In the genomic region with DNA sequence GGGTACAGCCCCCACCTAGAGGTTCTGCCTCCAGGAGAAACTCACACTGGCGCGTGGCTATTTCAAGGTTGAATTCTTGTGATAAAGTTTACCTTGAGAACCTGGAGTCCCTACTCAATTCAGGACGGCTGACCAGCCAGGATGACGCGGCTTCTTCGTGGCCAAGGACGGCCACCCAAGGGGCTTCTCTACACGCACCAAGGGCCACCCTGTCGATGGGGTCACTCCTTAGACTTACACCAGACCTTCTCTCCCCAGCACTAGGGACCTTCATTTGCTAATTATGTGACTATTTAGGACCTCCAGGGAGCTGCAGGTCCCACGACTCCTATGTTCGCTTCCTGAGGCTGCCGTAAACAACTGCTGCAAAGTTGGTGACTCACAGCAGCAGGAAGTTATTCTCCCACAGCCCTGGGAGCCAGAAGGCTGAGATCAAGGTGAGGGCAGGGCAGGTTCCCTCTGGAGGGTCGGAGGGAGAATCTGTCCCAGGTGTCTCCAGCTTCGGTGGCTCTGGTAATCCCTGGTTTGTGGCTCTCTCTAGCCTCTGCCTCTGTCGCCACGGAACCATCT, we compare ENCODE assay signal across 1 cellular context.
TF ChIP-seq lines count a peak whose summit lies in the region.

No MANE protein-coding gene starts in this region.

TF ChIP-seq in WTC11, 78 proteins besides CTCF, POLR2A, EP300 and RAD21 (continued from another document):
- TF ChIP-seq, protein P1, sequence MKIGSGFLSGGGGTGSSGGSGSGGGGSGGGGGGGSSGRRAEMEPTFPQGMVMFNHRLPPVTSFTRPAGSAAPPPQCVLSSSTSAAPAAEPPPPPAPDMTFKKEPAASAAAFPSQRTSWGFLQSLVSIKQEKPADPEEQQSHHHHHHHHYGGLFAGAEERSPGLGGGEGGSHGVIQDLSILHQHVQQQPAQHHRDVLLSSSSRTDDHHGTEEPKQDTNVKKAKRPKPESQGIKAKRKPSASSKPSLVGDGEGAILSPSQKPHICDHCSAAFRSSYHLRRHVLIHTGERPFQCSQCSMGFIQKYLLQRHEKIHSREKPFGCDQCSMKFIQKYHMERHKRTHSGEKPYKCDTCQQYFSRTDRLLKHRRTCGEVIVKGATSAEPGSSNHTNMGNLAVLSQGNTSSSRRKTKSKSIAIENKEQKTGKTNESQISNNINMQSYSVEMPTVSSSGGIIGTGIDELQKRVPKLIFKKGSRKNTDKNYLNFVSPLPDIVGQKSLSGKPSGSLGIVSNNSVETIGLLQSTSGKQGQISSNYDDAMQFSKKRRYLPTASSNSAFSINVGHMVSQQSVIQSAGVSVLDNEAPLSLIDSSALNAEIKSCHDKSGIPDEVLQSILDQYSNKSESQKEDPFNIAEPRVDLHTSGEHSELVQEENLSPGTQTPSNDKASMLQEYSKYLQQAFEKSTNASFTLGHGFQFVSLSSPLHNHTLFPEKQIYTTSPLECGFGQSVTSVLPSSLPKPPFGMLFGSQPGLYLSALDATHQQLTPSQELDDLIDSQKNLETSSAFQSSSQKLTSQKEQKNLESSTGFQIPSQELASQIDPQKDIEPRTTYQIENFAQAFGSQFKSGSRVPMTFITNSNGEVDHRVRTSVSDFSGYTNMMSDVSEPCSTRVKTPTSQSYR (CRISPR knock-in tag; IDR thresholded peaks at IDR 0.05), result no peak
- TF ChIP-seq, protein P2, sequence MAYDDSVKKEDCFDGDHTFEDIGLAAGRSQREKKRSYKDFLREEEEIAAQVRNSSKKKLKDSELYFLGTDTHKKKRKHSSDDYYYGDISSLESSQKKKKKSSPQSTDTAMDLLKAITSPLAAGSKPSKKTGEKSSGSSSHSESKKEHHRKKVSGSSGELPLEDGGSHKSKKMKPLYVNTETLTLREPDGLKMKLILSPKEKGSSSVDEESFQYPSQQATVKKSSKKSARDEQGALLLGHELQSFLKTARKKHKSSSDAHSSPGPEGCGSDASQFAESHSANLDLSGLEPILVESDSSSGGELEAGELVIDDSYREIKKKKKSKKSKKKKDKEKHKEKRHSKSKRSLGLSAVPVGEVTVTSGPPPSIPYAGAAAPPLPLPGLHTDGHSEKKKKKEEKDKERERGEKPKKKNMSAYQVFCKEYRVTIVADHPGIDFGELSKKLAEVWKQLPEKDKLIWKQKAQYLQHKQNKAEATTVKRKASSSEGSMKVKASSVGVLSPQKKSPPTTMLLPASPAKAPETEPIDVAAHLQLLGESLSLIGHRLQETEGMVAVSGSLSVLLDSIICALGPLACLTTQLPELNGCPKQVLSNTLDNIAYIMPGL (CRISPR knock-in tag; IDR thresholded peaks at IDR 0.05), result no peak
- TF ChIP-seq, protein P3, sequence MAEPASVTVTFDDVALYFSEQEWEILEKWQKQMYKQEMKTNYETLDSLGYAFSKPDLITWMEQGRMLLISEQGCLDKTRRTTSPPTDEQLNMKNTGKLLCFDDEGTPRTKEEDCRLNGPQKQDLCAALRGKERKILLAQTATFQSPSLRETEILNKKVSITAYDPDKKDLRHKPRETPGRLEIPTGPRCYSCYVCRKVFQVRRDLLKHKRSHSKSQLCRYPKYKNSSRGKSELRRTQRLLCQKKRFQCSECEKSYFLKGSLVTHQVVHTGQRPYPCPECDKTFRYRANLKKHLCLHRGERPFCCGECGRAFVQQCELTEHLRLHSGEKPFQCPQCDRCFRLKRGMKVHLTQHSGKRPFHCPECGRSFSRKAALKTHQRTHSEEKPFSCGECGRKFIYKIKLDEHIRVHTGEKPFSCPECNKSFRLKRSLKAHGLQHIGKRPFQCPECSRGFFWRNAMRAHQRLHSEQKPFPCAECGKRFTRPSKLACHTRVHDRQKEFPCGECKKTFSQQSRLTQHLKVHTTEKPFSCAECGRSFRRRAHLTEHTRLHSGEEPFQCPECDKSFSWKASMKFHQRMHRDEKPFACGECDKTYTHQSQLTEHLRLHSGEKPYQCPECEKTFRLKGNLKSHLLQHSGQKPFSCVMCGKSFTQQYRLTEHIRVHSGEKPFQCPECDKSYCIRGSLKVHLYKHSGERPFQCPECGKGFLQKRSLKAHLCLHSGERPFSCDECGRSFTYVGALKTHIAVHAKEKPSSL (CRISPR knock-in tag; conservative IDR thresholded peaks at IDR 0.05), result no peak
- TF ChIP-seq, protein P4, sequence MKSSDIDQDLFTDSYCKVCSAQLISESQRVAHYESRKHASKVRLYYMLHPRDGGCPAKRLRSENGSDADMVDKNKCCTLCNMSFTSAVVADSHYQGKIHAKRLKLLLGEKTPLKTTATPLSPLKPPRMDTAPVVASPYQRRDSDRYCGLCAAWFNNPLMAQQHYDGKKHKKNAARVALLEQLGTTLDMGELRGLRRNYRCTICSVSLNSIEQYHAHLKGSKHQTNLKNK (CRISPR knock-in tag; IDR thresholded peaks at IDR 0.05), result no peak
- TF ChIP-seq GTF2I (CRISPR knock-in tag; conservative IDR thresholded peaks at IDR 0.05) (no peak), MYBL2 (CRISPR knock-in tag; IDR thresholded peaks at IDR 0.05) (no peak), HMGA2 (CRISPR knock-in tag; IDR thresholded peaks at IDR 0.05) (no peak), ZNF423 (CRISPR knock-in tag; IDR thresholded peaks at IDR 0.05) (no peak), RELA (CRISPR knock-in tag; IDR thresholded peaks at IDR 0.05; ENCODE audit: borderline replicate concordance) (no peak), ESRRA (CRISPR knock-in tag; IDR thresholded peaks at IDR 0.05; ENCODE audit: borderline replicate concordance) (no peak)
- TF ChIP-seq, protein P5, sequence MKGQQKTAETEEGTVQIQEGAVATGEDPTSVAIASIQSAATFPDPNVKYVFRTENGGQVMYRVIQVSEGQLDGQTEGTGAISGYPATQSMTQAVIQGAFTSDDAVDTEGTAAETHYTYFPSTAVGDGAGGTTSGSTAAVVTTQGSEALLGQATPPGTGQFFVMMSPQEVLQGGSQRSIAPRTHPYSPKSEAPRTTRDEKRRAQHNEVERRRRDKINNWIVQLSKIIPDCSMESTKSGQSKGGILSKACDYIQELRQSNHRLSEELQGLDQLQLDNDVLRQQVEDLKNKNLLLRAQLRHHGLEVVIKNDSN (CRISPR knock-in tag; IDR thresholded peaks at IDR 0.05), result no peak
- TF ChIP-seq, protein P6, sequence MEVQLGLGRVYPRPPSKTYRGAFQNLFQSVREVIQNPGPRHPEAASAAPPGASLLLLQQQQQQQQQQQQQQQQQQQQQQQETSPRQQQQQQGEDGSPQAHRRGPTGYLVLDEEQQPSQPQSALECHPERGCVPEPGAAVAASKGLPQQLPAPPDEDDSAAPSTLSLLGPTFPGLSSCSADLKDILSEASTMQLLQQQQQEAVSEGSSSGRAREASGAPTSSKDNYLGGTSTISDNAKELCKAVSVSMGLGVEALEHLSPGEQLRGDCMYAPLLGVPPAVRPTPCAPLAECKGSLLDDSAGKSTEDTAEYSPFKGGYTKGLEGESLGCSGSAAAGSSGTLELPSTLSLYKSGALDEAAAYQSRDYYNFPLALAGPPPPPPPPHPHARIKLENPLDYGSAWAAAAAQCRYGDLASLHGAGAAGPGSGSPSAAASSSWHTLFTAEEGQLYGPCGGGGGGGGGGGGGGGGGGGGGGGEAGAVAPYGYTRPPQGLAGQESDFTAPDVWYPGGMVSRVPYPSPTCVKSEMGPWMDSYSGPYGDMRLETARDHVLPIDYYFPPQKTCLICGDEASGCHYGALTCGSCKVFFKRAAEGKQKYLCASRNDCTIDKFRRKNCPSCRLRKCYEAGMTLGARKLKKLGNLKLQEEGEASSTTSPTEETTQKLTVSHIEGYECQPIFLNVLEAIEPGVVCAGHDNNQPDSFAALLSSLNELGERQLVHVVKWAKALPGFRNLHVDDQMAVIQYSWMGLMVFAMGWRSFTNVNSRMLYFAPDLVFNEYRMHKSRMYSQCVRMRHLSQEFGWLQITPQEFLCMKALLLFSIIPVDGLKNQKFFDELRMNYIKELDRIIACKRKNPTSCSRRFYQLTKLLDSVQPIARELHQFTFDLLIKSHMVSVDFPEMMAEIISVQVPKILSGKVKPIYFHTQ (CRISPR knock-in tag; IDR thresholded peaks at IDR 0.05), result no peak
- TF ChIP-seq, protein P7, sequence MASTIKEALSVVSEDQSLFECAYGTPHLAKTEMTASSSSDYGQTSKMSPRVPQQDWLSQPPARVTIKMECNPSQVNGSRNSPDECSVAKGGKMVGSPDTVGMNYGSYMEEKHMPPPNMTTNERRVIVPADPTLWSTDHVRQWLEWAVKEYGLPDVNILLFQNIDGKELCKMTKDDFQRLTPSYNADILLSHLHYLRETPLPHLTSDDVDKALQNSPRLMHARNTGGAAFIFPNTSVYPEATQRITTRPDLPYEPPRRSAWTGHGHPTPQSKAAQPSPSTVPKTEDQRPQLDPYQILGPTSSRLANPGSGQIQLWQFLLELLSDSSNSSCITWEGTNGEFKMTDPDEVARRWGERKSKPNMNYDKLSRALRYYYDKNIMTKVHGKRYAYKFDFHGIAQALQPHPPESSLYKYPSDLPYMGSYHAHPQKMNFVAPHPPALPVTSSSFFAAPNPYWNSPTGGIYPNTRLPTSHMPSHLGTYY (CRISPR knock-in tag; IDR thresholded peaks at IDR 0.05), result no peak
TF ChIP-seq in WTC11: peak in this region for 0.
